8 cellular contexts compared by ENCODE assay signal in genomic region chr6:108847738-108848115, GRCh38. TPM values are rescaled to one million over a fixed set of nuclear protein-coding genes. Genes with fewer than 3 reads are reported as not detected.
DNase-seq lines count a peak whose midpoint lies in the region; ATAC-seq, FAIRE-seq and TF ChIP-seq lines count a peak whose summit lies in the region.

No MANE protein-coding gene starts in this region.

- H3K27me3 ChIP-seq in brain microvascular endothelial cell (replicated peaks): no peaks in the 10 kb centered on the region
- H3K27me3 ChIP-seq in mesenchymal stem cell (ENCODE audit: control insufficient read depth in 1 of 2, insufficient read depth in 1 of 2, low read length in 2 of 2): no peaks in the 10 kb centered on the region

- H3K4me2 ChIP-seq in A549: peak overlapping the region; percentile 88
- H3K4me2 ChIP-seq in mesenchymal stem cell (ENCODE audit: low read length, poor library complexity, severe bottlenecking): peak overlapping the region; percentile 60

- no peak overlapping the region for H4K91ac ChIP-seq in mesenchymal stem cell (ENCODE audit: low read length)

- H2BK12ac ChIP-seq in mesenchymal stem cell (ENCODE audit: low read length in 2 of 2): no peak overlapping the region

- H3K4me3 ChIP-seq in A549: peak overlapping the region; percentile 75
- peak overlapping the region; percentile 78 for H3K4me3 ChIP-seq in brain microvascular endothelial cell (ENCODE audit: low read depth, low read length)
- peak overlapping the region in 1 of 2 experiments; percentile 89 for H3K4me3 ChIP-seq in mesenchymal stem cell (ENCODE audit: insufficient read depth in 1 of 2, low read depth in 1 of 2, low read length in 2 of 2)

- H3K9me3 ChIP-seq in A549: no peaks in the 10 kb centered on the region
- no peaks in the 10 kb centered on the region for H3K9me3 ChIP-seq in mesenchymal stem cell (ENCODE audit: control insufficient read depth, low read length)

- no peak for TF ChIP-seq POLR2A in A549 (IDR thresholded peaks at IDR 0.05; ENCODE audit: low read length)

- FAIRE-seq in A549 (lab: Jason Lieb, UNC): no peak

- no peak overlapping the region for H3K4ac ChIP-seq in mesenchymal stem cell (ENCODE audit: low read depth in 1 of 2, low read length in 2 of 2)

- DNase-seq in A549 (ENCODE audit: low read depth in 1 of 2, low spot score in 1 of 2): no peak
- DNase-seq in HuH-7.5 (ENCODE audit: low spot score): peak; percentile 36
- no peak for DNase-seq in brain microvascular endothelial cell
- no peak for DNase-seq in mesenchymal stem cell
- no peak for DNase-seq in DMS114 treated with DMSO at 0.1 percent for 48 hours (lab: John Stamatoyannopoulos, UW; ENCODE audit: unreplicated experiment)

- H2BK15ac ChIP-seq in mesenchymal stem cell (ENCODE audit: low read depth, poor library complexity, severe bottlenecking): no peak overlapping the region

- TF ChIP-seq RAD21 in A549 (conservative IDR thresholded peaks at IDR 0.05 in 1 of 2, IDR thresholded peaks at IDR 0.05 in 1 of 2): no peak

- POLR2A ChIA-PET in A549 (lab: Yijun Ruan, JAX): interaction anchor here (0.7 to 1.4 kb wide), 3 partner anchors 247 to 306 kb away, joined by 3 to 5 read pairs (median 3); partner anchors contain the start of genes FOXO3 and SESN1

- peaks cover 8% of the 10 kb centered on the region; the same call in 2 of the 3 replicates for H3K4me1 ChIP-seq in A549
- peaks cover 2% of the 10 kb centered on the region for H3K4me1 ChIP-seq in mesenchymal stem cell (ENCODE audit: control insufficient read depth, insufficient read depth, low read depth, low read length)

- peak overlapping the region; percentile 93 for H3K9ac ChIP-seq in mesenchymal stem cell (ENCODE audit: low read length)

- H3K36me3 ChIP-seq in brain microvascular endothelial cell (replicated peaks): no peaks in the 10 kb centered on the region
- no peaks in the 10 kb centered on the region for H3K36me3 ChIP-seq in mesenchymal stem cell (ENCODE audit: control insufficient read depth in 1 of 2, insufficient read depth in 2 of 2, low read depth in 1 of 2, low read length in 2 of 2)

- H3K23ac ChIP-seq in mesenchymal stem cell (ENCODE audit: low read length in 2 of 2): no peak overlapping the region

- H2BK5ac ChIP-seq in mesenchymal stem cell (ENCODE audit: low read depth, low read length, poor library complexity, severe bottlenecking): no peak overlapping the region

- in situ Hi-C loops in brain microvascular endothelial cell (cut with HindIII; ENCODE audit: low pct_ligation_motif_present, low sequenced_read_pairs): no loop called here

- no peak for TF ChIP-seq EP300 in A549 (IDR thresholded peaks at IDR 0.05)

- peak overlapping the region; percentile 6 for H2AFZ ChIP-seq in mesenchymal stem cell (ENCODE audit: low read depth, low read length)

- H3K27ac ChIP-seq in A549 (peak overlapping the region; percentile 73 to 83), brain microvascular endothelial cell (no peak overlapping the region), mesenchymal stem cell (ENCODE audit: low read length, poor library complexity, severe bottlenecking) (no peak overlapping the region)

- H3K79me1 ChIP-seq in mesenchymal stem cell (replicated peaks; ENCODE audit: low read length, poor library complexity, severe bottlenecking): peaks cover 19% of the 10 kb centered on the region

- H4K8ac ChIP-seq in mesenchymal stem cell (ENCODE audit: low read length): peak overlapping the region; percentile 77

- H3K14ac ChIP-seq in mesenchymal stem cell (ENCODE audit: low read length in 2 of 2): no peak overlapping the region

- H2BK120ac ChIP-seq in mesenchymal stem cell (ENCODE audit: low read depth, low read length): no peak overlapping the region

- WGBS in A549 (ENCODE audit: missing lambda C conversion rate): 54% methylated on average over 12 of the region's 12 CpGs
- 60% methylated on average over 12 of the region's 12 CpGs for WGBS in mesenchymal stem cell

- TF ChIP-seq CTCF in A549 (IDR thresholded peaks at IDR 0.05) (no peak), brain microvascular endothelial cell (IDR thresholded peaks at IDR 0.05; ENCODE audit: low read depth, low read length, missing control alignments) (no peak)

- no peak overlapping the region for H3K18ac ChIP-seq in mesenchymal stem cell (ENCODE audit: low read depth in 1 of 2, low read length in 2 of 2)

- no peak overlapping the region for H2AK5ac ChIP-seq in mesenchymal stem cell (ENCODE audit: low read length, severe bottlenecking)

- CTCF ChIA-PET in A549 (lab: Yijun Ruan, JAX): interaction anchor here (0.7 to 1.8 kb wide), 3 partner anchors 10 to 45 kb away, joined by 3 to 4 read pairs (median 3); no protein-coding TSS in a partner anchor

- ATAC-seq in A549 (peak; percentile 6 to 25; a peak in 3 of 6 replicates), HG03521 (IDR thresholded peaks at IDR 0.05; ENCODE audit: unreplicated experiment) (no peak), esophagus mucosa (no peak), HG02885 (IDR thresholded peaks at IDR 0.05; ENCODE audit: poor library complexity, unreplicated experiment) (no peak)

TF ChIP-seq in A549, 52 proteins besides CTCF, POLR2A, EP300 and RAD21 (continues in another document):
- TF ChIP-seq CHD4 (IDR thresholded peaks at IDR 0.05; ENCODE audit: borderline replicate concordance) (no peak), REST (IDR thresholded peaks at IDR 0.05) (no peak), HOXB5 (CRISPR knock-in tag; IDR thresholded peaks at IDR 0.05) (no peak), JUNB (IDR thresholded peaks at IDR 0.05) (no peak), TFCP2L1 (CRISPR knock-in tag; IDR thresholded peaks at IDR 0.05) (no peak), ATOH8 (CRISPR knock-in tag; IDR thresholded peaks at IDR 0.05; ENCODE audit: low read depth) (no peak), HDAC2 (IDR thresholded peaks at IDR 0.05) (no peak), NFE2L2 (conservative IDR thresholded peaks at IDR 0.05; ENCODE audit: low read length) (no peak), HOXA7 (CRISPR knock-in tag; IDR thresholded peaks at IDR 0.05) (no peak), MAZ (IDR thresholded peaks at IDR 0.05; ENCODE audit: borderline replicate concordance, low read depth, low read length) (no peak), RARB (CRISPR knock-in tag; IDR thresholded peaks at IDR 0.05) (no peak), ZFP36 (IDR thresholded peaks at IDR 0.05; ENCODE audit: borderline replicate concordance, partially characterized antibody) (no peak), FOXS1 (CRISPR knock-in tag; IDR thresholded peaks at IDR 0.05) (no peak), RFX5 (IDR thresholded peaks at IDR 0.05) (no peak), SMC3 (IDR thresholded peaks at IDR 0.05) (no peak), CHD2 (IDR thresholded peaks at IDR 0.05; ENCODE audit: low read length, partially characterized antibody) (no peak)
- TF ChIP-seq, protein P1, sequence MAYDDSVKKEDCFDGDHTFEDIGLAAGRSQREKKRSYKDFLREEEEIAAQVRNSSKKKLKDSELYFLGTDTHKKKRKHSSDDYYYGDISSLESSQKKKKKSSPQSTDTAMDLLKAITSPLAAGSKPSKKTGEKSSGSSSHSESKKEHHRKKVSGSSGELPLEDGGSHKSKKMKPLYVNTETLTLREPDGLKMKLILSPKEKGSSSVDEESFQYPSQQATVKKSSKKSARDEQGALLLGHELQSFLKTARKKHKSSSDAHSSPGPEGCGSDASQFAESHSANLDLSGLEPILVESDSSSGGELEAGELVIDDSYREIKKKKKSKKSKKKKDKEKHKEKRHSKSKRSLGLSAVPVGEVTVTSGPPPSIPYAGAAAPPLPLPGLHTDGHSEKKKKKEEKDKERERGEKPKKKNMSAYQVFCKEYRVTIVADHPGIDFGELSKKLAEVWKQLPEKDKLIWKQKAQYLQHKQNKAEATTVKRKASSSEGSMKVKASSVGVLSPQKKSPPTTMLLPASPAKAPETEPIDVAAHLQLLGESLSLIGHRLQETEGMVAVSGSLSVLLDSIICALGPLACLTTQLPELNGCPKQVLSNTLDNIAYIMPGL (CRISPR knock-in tag; IDR thresholded peaks at IDR 0.05; ENCODE audit: borderline replicate concordance): no peak

RNA-seq across cellular contexts. Expression of gene ARMC2, which starts 0.5 kb away (rescaled TPM):
- polyA plus RNA-seq in A549 (2011; rRNA removed) (4.9 and 5.7 TPM in 2 replicates), A549 (2017; fragmentation: RNase III; extraction: RNeasy Plus Mini Kit Qiagen cat#74134 plus additional on column Dnase treatment) (1.9 to 2.3 TPM (median 2.1 TPM) in 3 replicates)
- polyA plus RNA-seq in A549 (2012; cell fraction: cytosol; rRNA removed): 1.6 and 2.3 TPM in 2 replicates
- 0.82 and 1.8 TPM in 2 replicates for polyA plus RNA-seq in A549 (2012; cell fraction: nucleus; rRNA removed)
- polyA minus RNA-seq in A549 (2011; rRNA and poly(A)+ RNA removed): 2.6 and 4.2 TPM in 2 replicates
- 3.1 TPM for polyA plus RNA-seq in mesenchymal stem cell (2013, experiment 1 of 2)
- polyA plus RNA-seq in mesenchymal stem cell (2013, experiment 2 of 2): 4.1 TPM
- total RNA-seq in esophagus mucosa: 2.0 TPM

Comparison
In these comparisons a context has a peak if more than half of its experiments do, and no peak if none do; other contexts are left out.
1. ATAC-seq: peak in A549 (2 of 2); none in HG03521 (single experiment), esophagus mucosa (single experiment) and HG02885 (single experiment).
2. H3K27ac ChIP-seq: peak in A549 (2 of 2); none in brain microvascular endothelial cell (single experiment) and mesenchymal stem cell (single experiment).